In the genomic region with DNA sequence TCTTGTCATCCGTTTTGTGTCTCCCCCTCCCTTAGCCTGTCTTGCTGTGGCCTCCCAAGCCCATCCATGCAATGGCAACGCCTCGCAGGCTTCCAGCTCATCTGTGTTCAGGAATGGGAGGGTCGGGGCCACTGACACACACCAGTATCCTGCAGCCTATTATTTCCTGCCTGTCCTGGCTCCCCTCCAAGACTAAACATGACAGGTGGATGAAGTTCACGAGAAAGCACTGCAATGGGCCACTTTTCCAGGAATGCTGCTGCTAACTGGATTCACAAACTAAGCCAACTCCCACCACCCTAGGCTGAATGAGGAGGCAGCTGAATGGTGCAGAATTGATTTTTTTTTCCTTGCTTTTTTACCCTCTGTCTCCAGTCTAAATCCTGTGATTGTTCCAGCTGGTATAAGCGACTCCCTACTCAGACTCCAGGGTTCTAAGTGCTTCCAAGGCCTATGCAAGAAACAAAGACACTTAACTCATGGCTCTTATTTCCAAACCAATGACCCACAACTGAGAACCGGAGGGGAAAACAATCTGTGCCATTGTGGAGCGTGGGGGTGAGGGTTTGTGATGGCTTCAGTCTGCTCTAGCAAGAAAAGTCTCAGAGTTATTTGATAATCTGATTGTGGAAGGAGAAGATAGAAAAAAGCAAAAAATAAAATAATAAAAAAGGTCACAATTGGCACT, we compare ENCODE assay signal across 2 cellular contexts.
TF ChIP-seq lines count a peak whose summit lies in the region.

No MANE protein-coding gene starts in this region.

TF ChIP-seq in liver, 16 proteins besides CTCF, POLR2A, EP300 and RAD21:
- TF ChIP-seq RXRA (IDR thresholded peaks at IDR 0.05) = peak; percentile 28 to 56
- peak; percentile 15 to 20 for TF ChIP-seq HNF4A (conservative IDR thresholded peaks at IDR 0.05)
- no peak for TF ChIP-seq HNF4G (IDR thresholded peaks at IDR 0.05)
- TF ChIP-seq FOXA1 (IDR thresholded peaks at IDR 0.05) = no peak
- peak; percentile 30 for TF ChIP-seq SP1 (IDR thresholded peaks at IDR 0.05)
- TF ChIP-seq YY1 (IDR thresholded peaks at IDR 0.05) = peak; percentile 31

TF ChIP-seq in HepG2, 621 proteins besides CTCF, POLR2A, EP300 and RAD21:
- no peak for TF ChIP-seq REPIN1 (CRISPR knock-in tag; IDR thresholded peaks at IDR 0.05; ENCODE audit: borderline replicate concordance, low read depth)
